In genomic region chr7:150329331-150330106, GRCh38 we compare ENCODE assay signal across 10 cellular contexts. TPM values are rescaled to one million over a fixed set of nuclear protein-coding genes. Genes with fewer than 3 reads are reported as not detected.
DNase-seq lines count a peak whose midpoint lies in the region; ATAC-seq lines count a peak whose summit lies in the region.
"Had no signal": no experiment of that assay in that cellular context is flagged by ENCODE, and none has a peak within 500 bp of the region (broad histone marks: within the 10 kb centered on the region; RNA-seq: fewer than 3 reads in every experiment).

No MANE protein-coding gene starts in this region.

- H3K27ac ChIP-seq in ectodermal cell (ENCODE audit: insufficient read depth, low read depth, low read length, poor library complexity, severe bottlenecking): peak overlapping the region; percentile 16
- H3K27ac ChIP-seq: GM23248 had no signal

- peaks cover 8% of the 10 kb centered on the region for H3K4me1 ChIP-seq in ectodermal cell (ENCODE audit: control insufficient read depth, insufficient read depth, low read length)

- intact Hi-C loops in posterior cingulate gyrus (cut with DNase I): no loop called here

- no peaks in the 10 kb centered on the region for H3K27me3 ChIP-seq in ectodermal cell (ENCODE audit: control insufficient read depth, insufficient read depth, low read length, poor library complexity, severe bottlenecking)

- H3K9me3 ChIP-seq in ectodermal cell (ENCODE audit: control insufficient read depth, low read length): no peaks in the 10 kb centered on the region
- H3K9me3 ChIP-seq: lower lobe of right lung had no signal

- ATAC-seq in GM18517 (IDR thresholded peaks at IDR 0.05; ENCODE audit: unreplicated experiment): no peak
- ATAC-seq: activated naive CD4-positive, alpha-beta T cell treated with anti-CD3 and anti-CD28 coated beads, Interleukin-2, amount 50 U/mL, for 72 hours; lower lobe of right lung had no signal

- WGBS in ectodermal cell, 2 experiments: 59 to 61% methylated on average over 22 of the region's 22 CpGs

- H3K36me3 ChIP-seq in ectodermal cell (ENCODE audit: control insufficient read depth, insufficient read depth, low read length): peaks cover 32% of the 10 kb centered on the region

- no peak overlapping the region for H3K4me3 ChIP-seq in ectodermal cell (ENCODE audit: insufficient read depth, low read depth, low read length)
- H3K4me3 ChIP-seq: GM23248, lower lobe of right lung had no signal

- DNase-seq in posterior cingulate gyrus: peak in 9 of 10 donors; percentile 17 to 94 (median 57)
- DNase-seq in stimulated activated naive CD4-positive, alpha-beta T cell (lab: John Stamatoyannopoulos, UW): no peak
- DNase-seq: activated CD8-positive, alpha-beta memory T cell treated with anti-CD3 and anti-CD28 coated beads for 24 hours; CD4-positive, alpha-beta T cell; GM23248; lower lobe of right lung; NCI-H2029 had no signal

RNA-seq across cellular contexts. Expression of gene ACTR3C, which starts 6.2 kb away (rescaled TPM):
- 0.93 TPM for polyA plus RNA-seq in ectodermal cell (2013, experiment 1 of 4)
- 0.44 TPM for polyA plus RNA-seq in ectodermal cell (2013, experiment 2 of 4)
- 0.48 TPM for polyA plus RNA-seq in ectodermal cell (2013, experiment 3 of 4)
- 0.20 TPM for polyA plus RNA-seq in ectodermal cell (2013, experiment 4 of 4)
- polyA plus RNA-seq: GM23248 had no signal

RNA-seq across cellular contexts. Expression of gene LRRC61, which starts 6.4 kb away (rescaled TPM):
- polyA plus RNA-seq in ectodermal cell (2013, experiment 1 of 4): 42.1 TPM
- polyA plus RNA-seq in ectodermal cell (2013, experiment 2 of 4): 47.4 TPM
- polyA plus RNA-seq in ectodermal cell (2013, experiment 3 of 4): 37.9 TPM
- polyA plus RNA-seq in ectodermal cell (2013, experiment 4 of 4): 45.0 TPM
- polyA plus RNA-seq: GM23248 had no signal

RNA-seq across cellular contexts. Expression of gene RARRES2, which starts 11.9 kb away (rescaled TPM):
- 4.9 TPM for polyA plus RNA-seq in ectodermal cell (2013, experiment 1 of 4)
- 3.5 TPM for polyA plus RNA-seq in ectodermal cell (2013, experiment 2 of 4)
- polyA plus RNA-seq in ectodermal cell (2013, experiment 3 of 4): 5.2 TPM
- polyA plus RNA-seq in ectodermal cell (2013, experiment 4 of 4): 5.9 TPM
- polyA plus RNA-seq: GM23248 had no signal

RNA-seq across cellular contexts. Expression of gene REPIN1, which starts 39.1 kb away (rescaled TPM):
- 75.3 TPM for polyA plus RNA-seq in ectodermal cell (2013, experiment 1 of 4)
- polyA plus RNA-seq in ectodermal cell (2013, experiment 2 of 4): 83.3 TPM
- 73.8 TPM for polyA plus RNA-seq in ectodermal cell (2013, experiment 3 of 4)
- 79.6 TPM for polyA plus RNA-seq in ectodermal cell (2013, experiment 4 of 4)

RNA-seq across cellular contexts. Expression of gene ZNF775, which starts 49.6 kb away (rescaled TPM):
- polyA plus RNA-seq in ectodermal cell (2013, experiment 1 of 4): 16.7 TPM
- polyA plus RNA-seq in ectodermal cell (2013, experiment 2 of 4): 14.4 TPM
- polyA plus RNA-seq in ectodermal cell (2013, experiment 3 of 4): 16.5 TPM
- 15.2 TPM for polyA plus RNA-seq in ectodermal cell (2013, experiment 4 of 4)

Comparison
In these comparisons a context has a peak if more than half of its experiments do, and no peak if none do; other contexts are left out.
1. DNase-seq: peak in posterior cingulate gyrus (9 of 10); none in stimulated activated naive CD4-positive, alpha-beta T cell (0 of 6).